Comparison of ENCODE assay signal across 1 cellular context in the genomic region with DNA sequence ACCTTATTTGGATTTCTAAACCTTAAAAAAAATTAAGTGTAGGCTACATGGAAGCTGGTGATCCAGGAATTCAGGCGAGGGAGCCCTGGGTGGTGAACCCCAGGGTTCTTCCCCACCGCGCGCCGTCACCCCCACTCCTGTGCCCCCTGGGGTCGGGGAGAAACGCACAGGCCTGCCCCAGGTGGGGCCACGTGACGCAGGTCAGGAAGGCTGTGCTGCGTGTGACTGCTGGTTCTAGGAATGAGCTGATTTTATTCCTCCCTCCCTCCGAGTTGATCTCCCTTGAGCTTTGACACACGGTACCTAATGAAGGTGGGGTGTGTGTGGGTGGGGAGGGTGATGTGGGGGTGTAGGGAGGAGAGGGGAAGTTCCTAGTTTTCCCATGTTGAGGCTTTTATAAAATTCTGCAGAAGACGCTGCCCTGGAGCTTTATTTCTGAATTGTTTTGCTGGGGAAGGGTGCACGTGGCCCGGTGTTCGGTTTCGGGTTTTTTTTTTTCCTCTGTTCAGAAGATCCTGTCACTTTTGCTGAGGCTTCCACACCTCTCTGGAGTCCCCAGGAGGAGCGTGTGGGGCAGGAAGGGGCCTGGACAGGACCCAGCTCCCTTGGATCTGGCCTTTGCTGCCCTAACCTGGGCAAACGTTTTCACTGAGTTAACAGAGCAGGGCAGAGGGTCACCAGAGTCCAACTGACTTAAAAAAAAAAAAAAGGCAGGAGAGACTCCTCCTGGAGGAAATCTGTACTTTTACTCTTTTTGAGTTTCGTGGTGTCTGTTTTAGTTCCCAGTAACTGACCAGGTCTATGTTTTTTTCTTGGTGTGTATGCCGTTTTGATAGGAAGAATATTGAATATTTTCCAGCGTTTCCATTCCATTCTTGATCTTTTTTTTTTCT.
TF ChIP-seq lines count a peak whose summit lies in the region.

No MANE protein-coding gene starts in this region.

TF ChIP-seq in GM12878, 131 proteins besides CTCF, POLR2A, EP300 and RAD21 (continued from another document and continues in another):
- TF ChIP-seq, protein P1, sequence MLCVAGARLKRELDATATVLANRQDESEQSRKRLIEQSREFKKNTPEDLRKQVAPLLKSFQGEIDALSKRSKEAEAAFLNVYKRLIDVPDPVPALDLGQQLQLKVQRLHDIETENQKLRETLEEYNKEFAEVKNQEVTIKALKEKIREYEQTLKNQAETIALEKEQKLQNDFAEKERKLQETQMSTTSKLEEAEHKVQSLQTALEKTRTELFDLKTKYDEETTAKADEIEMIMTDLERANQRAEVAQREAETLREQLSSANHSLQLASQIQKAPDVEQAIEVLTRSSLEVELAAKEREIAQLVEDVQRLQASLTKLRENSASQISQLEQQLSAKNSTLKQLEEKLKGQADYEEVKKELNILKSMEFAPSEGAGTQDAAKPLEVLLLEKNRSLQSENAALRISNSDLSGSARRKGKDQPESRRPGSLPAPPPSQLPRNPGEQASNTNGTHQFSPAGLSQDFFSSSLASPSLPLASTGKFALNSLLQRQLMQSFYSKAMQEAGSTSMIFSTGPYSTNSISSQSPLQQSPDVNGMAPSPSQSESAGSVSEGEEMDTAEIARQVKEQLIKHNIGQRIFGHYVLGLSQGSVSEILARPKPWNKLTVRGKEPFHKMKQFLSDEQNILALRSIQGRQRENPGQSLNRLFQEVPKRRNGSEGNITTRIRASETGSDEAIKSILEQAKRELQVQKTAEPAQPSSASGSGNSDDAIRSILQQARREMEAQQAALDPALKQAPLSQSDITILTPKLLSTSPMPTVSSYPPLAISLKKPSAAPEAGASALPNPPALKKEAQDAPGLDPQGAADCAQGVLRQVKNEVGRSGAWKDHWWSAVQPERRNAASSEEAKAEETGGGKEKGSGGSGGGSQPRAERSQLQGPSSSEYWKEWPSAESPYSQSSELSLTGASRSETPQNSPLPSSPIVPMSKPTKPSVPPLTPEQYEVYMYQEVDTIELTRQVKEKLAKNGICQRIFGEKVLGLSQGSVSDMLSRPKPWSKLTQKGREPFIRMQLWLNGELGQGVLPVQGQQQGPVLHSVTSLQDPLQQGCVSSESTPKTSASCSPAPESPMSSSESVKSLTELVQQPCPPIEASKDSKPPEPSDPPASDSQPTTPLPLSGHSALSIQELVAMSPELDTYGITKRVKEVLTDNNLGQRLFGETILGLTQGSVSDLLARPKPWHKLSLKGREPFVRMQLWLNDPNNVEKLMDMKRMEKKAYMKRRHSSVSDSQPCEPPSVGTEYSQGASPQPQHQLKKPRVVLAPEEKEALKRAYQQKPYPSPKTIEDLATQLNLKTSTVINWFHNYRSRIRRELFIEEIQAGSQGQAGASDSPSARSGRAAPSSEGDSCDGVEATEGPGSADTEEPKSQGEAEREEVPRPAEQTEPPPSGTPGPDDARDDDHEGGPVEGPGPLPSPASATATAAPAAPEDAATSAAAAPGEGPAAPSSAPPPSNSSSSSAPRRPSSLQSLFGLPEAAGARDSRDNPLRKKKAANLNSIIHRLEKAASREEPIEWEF (IDR thresholded peaks at IDR 0.05; ENCODE audit: insufficient replicate concordance, low read depth, low read length): no peak
- TF ChIP-seq MYC (IDR thresholded peaks at IDR 0.05; ENCODE audit: insufficient read depth, insufficient read length, insufficient replicate concordance, low read length, severe bottlenecking) (no peak), NR2C2 (IDR thresholded peaks at IDR 0.05; ENCODE audit: borderline replicate concordance, control insufficient read depth, insufficient read length, low read depth) (no peak), NFYA (IDR thresholded peaks at IDR 0.05; ENCODE audit: borderline replicate concordance, low read depth, low read length) (no peak), EZH2 (IDR thresholded peaks at IDR 0.05; ENCODE audit: borderline replicate concordance, control insufficient read depth, low read depth, low read length) (no peak), CEBPB (IDR thresholded peaks at IDR 0.05; ENCODE audit: borderline replicate concordance in 1 of 2, low read depth in 2 of 2, low read length in 2 of 2) (no peak), TCF3 (IDR thresholded peaks at IDR 0.05; ENCODE audit: borderline replicate concordance, insufficient read depth, low read depth, low read length) (no peak), POU2F2 (IDR thresholded peaks at IDR 0.05; ENCODE audit: borderline replicate concordance, low read depth, low read length) (no peak), RELA (IDR thresholded peaks at IDR 0.05; ENCODE audit: borderline replicate concordance, partially characterized antibody) (no peak), ASH2L (IDR thresholded peaks at IDR 0.05; ENCODE audit: borderline replicate concordance, low read depth) (no peak), MTA3 (IDR thresholded peaks at IDR 0.05; ENCODE audit: borderline replicate concordance, low read length) (no peak), CREM (IDR thresholded peaks at IDR 0.05; ENCODE audit: low read depth) (no peak), RCOR1 (conservative IDR thresholded peaks at IDR 0.05; ENCODE audit: low read depth, low read length) (no peak), CHD1 (IDR thresholded peaks at IDR 0.05; ENCODE audit: low read depth, low read length) (no peak), ZSCAN29 (IDR thresholded peaks at IDR 0.05) (no peak), ZBTB11 (CRISPR knock-in tag; IDR thresholded peaks at IDR 0.05) (no peak), CBFB (IDR thresholded peaks at IDR 0.05; ENCODE audit: low read depth) (no peak), BHLHE40 (IDR thresholded peaks at IDR 0.05; ENCODE audit: borderline replicate concordance in 1 of 2, low read depth in 2 of 2, low read length in 1 of 2) (peak; percentile 45 to 85), TAF1 (IDR thresholded peaks at IDR 0.05; ENCODE audit: borderline replicate concordance, low read depth, low read length) (no peak), KDM1A (IDR thresholded peaks at IDR 0.05; ENCODE audit: borderline replicate concordance) (no peak), KAT2A (conservative IDR thresholded peaks at IDR 0.05; ENCODE audit: control insufficient read depth, low read depth, low read length) (no peak), SMAD1 (IDR thresholded peaks at IDR 0.05; ENCODE audit: low read depth, partially characterized antibody) (no peak), YBX1 (IDR thresholded peaks at IDR 0.05) (no peak), SIX5 (IDR thresholded peaks at IDR 0.05; ENCODE audit: low read depth, low read length, severe bottlenecking) (no peak), SMARCA5 (IDR thresholded peaks at IDR 0.05) (no peak), MXI1 (IDR thresholded peaks at IDR 0.05; ENCODE audit: low read depth, low read length) (peak; percentile 36; the same call in 1 of the 2 replicates), BCL3 (IDR thresholded peaks at IDR 0.05; ENCODE audit: borderline replicate concordance, insufficient read depth, low read depth, low read length, poor library complexity, severe bottlenecking) (no peak), ZNF24 (IDR thresholded peaks at IDR 0.05) (no peak), MYB (IDR thresholded peaks at IDR 0.05; ENCODE audit: borderline replicate concordance, low read depth, low read length) (no peak), RAD51 (IDR thresholded peaks at IDR 0.05) (peak; percentile 88), MLLT1 (IDR thresholded peaks at IDR 0.05) (no peak), IRF3 (IDR thresholded peaks at IDR 0.05) (no peak), TCF12 (IDR thresholded peaks at IDR 0.05; ENCODE audit: low read depth, low read length) (no peak), GABPA (IDR thresholded peaks at IDR 0.05; ENCODE audit: low read depth) (no peak), IKZF2 (IDR thresholded peaks at IDR 0.05) (peak; percentile 50 to 51; a peak in 3 of 4 replicates), CHD4 (IDR thresholded peaks at IDR 0.05) (no peak), STAT1 (conservative IDR thresholded peaks at IDR 0.05) (no peak), HDAC2 (IDR thresholded peaks at IDR 0.05) (no peak), IRF4 (IDR thresholded peaks at IDR 0.05; ENCODE audit: low read depth, low read length) (no peak)
- TF ChIP-seq, protein P2, sequence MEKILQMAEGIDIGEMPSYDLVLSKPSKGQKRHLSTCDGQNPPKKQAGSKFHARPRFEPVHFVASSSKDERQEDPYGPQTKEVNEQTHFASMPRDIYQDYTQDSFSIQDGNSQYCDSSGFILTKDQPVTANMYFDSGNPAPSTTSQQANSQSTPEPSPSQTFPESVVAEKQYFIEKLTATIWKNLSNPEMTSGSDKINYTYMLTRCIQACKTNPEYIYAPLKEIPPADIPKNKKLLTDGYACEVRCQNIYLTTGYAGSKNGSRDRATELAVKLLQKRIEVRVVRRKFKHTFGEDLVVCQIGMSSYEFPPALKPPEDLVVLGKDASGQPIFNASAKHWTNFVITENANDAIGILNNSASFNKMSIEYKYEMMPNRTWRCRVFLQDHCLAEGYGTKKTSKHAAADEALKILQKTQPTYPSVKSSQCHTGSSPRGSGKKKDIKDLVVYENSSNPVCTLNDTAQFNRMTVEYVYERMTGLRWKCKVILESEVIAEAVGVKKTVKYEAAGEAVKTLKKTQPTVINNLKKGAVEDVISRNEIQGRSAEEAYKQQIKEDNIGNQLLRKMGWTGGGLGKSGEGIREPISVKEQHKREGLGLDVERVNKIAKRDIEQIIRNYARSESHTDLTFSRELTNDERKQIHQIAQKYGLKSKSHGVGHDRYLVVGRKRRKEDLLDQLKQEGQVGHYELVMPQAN (conservative IDR thresholded peaks at IDR 0.05): peak; percentile 68
- TF ChIP-seq, protein P3, sequence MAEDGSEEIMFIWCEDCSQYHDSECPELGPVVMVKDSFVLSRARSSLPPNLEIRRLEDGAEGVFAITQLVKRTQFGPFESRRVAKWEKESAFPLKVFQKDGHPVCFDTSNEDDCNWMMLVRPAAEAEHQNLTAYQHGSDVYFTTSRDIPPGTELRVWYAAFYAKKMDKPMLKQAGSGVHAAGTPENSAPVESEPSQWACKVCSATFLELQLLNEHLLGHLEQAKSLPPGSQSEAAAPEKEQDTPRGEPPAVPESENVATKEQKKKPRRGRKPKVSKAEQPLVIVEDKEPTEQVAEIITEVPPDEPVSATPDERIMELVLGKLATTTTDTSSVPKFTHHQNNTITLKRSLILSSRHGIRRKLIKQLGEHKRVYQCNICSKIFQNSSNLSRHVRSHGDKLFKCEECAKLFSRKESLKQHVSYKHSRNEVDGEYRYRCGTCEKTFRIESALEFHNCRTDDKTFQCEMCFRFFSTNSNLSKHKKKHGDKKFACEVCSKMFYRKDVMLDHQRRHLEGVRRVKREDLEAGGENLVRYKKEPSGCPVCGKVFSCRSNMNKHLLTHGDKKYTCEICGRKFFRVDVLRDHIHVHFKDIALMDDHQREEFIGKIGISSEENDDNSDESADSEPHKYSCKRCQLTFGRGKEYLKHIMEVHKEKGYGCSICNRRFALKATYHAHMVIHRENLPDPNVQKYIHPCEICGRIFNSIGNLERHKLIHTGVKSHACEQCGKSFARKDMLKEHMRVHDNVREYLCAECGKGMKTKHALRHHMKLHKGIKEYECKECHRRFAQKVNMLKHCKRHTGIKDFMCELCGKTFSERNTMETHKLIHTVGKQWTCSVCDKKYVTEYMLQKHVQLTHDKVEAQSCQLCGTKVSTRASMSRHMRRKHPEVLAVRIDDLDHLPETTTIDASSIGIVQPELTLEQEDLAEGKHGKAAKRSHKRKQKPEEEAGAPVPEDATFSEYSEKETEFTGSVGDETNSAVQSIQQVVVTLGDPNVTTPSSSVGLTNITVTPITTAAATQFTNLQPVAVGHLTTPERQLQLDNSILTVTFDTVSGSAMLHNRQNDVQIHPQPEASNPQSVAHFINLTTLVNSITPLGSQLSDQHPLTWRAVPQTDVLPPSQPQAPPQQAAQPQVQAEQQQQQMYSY (CRISPR knock-in tag; IDR thresholded peaks at IDR 0.05): no peak
